ENCODE assay signal across 8 cellular contexts in the genomic region with DNA sequence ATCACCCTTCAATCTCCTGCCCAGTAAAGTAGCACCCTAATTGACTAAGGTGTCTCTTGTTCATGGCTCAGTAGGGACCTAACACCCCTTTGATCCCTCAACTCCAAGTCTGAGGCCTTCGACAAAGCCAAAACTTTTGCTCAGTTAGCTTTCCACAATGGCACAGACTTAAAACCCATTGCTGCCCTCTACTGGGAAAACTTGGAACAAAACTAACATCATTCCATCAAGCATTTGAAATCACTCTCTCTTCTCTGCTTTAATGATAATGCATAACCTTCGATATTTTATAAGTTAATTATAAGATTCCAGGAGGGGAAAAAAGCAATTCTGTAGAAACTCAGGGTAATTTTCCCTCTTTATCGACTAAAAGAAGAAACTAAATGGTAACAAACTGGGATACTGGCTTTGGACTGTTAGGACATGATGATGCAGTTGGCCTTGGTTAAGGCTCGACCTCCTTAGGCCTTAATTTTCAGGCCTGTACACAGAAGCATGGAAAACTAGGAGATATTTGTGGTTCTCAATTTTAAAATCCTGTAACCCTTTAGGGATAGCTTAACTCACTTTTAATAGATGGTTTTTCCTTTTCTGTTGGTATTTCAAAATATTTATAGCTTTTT.
DNase-seq lines count a peak whose midpoint lies in the region; ATAC-seq and TF ChIP-seq lines count a peak whose summit lies in the region.

No MANE protein-coding gene starts in this region.

- no peaks in the 10 kb centered on the region for H3K9me2 ChIP-seq in OCI-LY1 (ENCODE audit: low read depth, low read length)

- H3K27ac ChIP-seq in OCI-LY1 (ENCODE audit: low read depth, low read length, poor library complexity, severe bottlenecking): no peak overlapping the region

- TF ChIP-seq CTCF in OCI-LY1 (IDR thresholded peaks at IDR 0.05; ENCODE audit: low read length) (peak; percentile 75), endothelial cell (IDR thresholded peaks at IDR 0.05; ENCODE audit: unreplicated experiment) (peak; percentile 77)

- DNase-seq in COLO668 (lab: John Stamatoyannopoulos, UW; ENCODE audit: unreplicated experiment) (peak; percentile 25), endothelial cell (ENCODE audit: low spot score) (peak; percentile 62), myocyte (ENCODE audit: low read depth) (peak; percentile 74), D341Med (ENCODE audit: low spot score) (no peak), mesenteric fat pad (ENCODE audit: low spot score) (no peak)

- no peak overlapping the region for H3K4me3 ChIP-seq in OCI-LY1 (ENCODE audit: low read depth, low read length, poor library complexity, severe bottlenecking)

- no peak overlapping the region for H3K9ac ChIP-seq in OCI-LY1 (ENCODE audit: low read length)

- peaks cover 42% of the 10 kb centered on the region for H3K36me3 ChIP-seq in OCI-LY1 (ENCODE audit: insufficient read depth, low read length)

- H3K9me3 ChIP-seq in OCI-LY1 (ENCODE audit: low read length): no peaks in the 10 kb centered on the region

- H3K4me2 ChIP-seq in OCI-LY1 (ENCODE audit: low read length): no peak overlapping the region

- ATAC-seq in GM18858 (IDR thresholded peaks at IDR 0.05; ENCODE audit: unreplicated experiment) (peak; percentile 53), HG03565 (IDR thresholded peaks at IDR 0.05; ENCODE audit: unreplicated experiment) (peak; percentile 53)

- peaks cover under 1% of the 10 kb centered on the region for H3K4me1 Mint-ChIP-seq in endothelial cell (ENCODE audit: unreplicated experiment)

- H3K27me3 ChIP-seq in OCI-LY1 (ENCODE audit: insufficient read depth, low read length): no peaks in the 10 kb centered on the region

- H3K4me1 ChIP-seq in OCI-LY1 (ENCODE audit: insufficient read depth, low read length, severe bottlenecking): peaks cover 8% of the 10 kb centered on the region

- no peaks in the 10 kb centered on the region for H3K79me2 ChIP-seq in OCI-LY1 (ENCODE audit: insufficient read depth, low read length)

- no peak overlapping the region for H2AFZ ChIP-seq in OCI-LY1 (ENCODE audit: low read length)

- H3K27ac Mint-ChIP-seq in endothelial cell (ENCODE audit: unreplicated experiment): no peak overlapping the region

- peaks cover 2% of the 10 kb centered on the region for H3K27me3 Mint-ChIP-seq in endothelial cell (ENCODE audit: unreplicated experiment)

- no peak overlapping the region for H3K4me3 Mint-ChIP-seq in endothelial cell (ENCODE audit: unreplicated experiment)

- H3K9me3 Mint-ChIP-seq in endothelial cell (ENCODE audit: unreplicated experiment): no peaks in the 10 kb centered on the region

- H4K20me1 ChIP-seq in OCI-LY1 (ENCODE audit: insufficient read depth, low read length): no peaks in the 10 kb centered on the region

- no peaks in the 10 kb centered on the region for H3K36me3 Mint-ChIP-seq in endothelial cell (ENCODE audit: low read depth, unreplicated experiment)

- H3F3A ChIP-seq in OCI-LY1 (ENCODE audit: insufficient read depth, low read length): no peaks in the 10 kb centered on the region

Comparison
In these comparisons a context has a peak if more than half of its experiments do, and no peak if none do; other contexts are left out.
1. DNase-seq: peak in COLO668 (single experiment), endothelial cell (single experiment) and myocyte (single experiment); none in D341Med (single experiment) and mesenteric fat pad (single experiment).